Comparison of ENCODE assay signal across 8 cellular contexts in genomic region chr12:13097526-13097925, GRCh38. TPM values are rescaled to one million over a fixed set of nuclear protein-coding genes. Genes with fewer than 3 reads are reported as not detected.
DNase-seq lines count a peak whose midpoint lies in the region; ATAC-seq and TF ChIP-seq lines count a peak whose summit lies in the region.

No MANE protein-coding gene starts in this region.

- intact Hi-C loops in esophagus muscularis mucosa (cut with DNase I), result loop anchor here (5.0 to 10.0 kb wide), 4 partner anchors 95 to 183 kb away; partner anchors contain the start of genes EMP1 and HEBP1
- intact Hi-C loops in prostate gland (cut with DNase I), result loop anchor here (10.0 kb wide), 2 partner anchors 183 to 313 kb away; partner anchors contain the start of gene APOLD1

- H3F3A ChIP-seq in DOHH2 (ENCODE audit: control insufficient read depth, insufficient read depth), result peaks cover 32% of the 10 kb centered on the region

- H3K4me3 ChIP-seq in DOHH2 (ENCODE audit: low read length) (peak overlapping the region; percentile 53), esophagus muscularis mucosa (peak overlapping the region; percentile 32 to 48 (median 36)), prostate gland (peak overlapping the region in 1 of 2 donors; percentile 0)

- DNase-seq in OCI-M1 (lab: John Stamatoyannopoulos, UW) (peak; percentile 56), esophagus muscularis mucosa (ENCODE audit: extremely low spot score) (peak; percentile 91), prostate gland (ENCODE audit: low spot score) (no peak), mesenteric fat pad (ENCODE audit: low spot score) (no peak), NCI-H446 treated with DMSO at 0.1 percent for 48 hours (lab: John Stamatoyannopoulos, UW) (no peak)

- peak overlapping the region; percentile 82 for H3K4me2 ChIP-seq in DOHH2 (ENCODE audit: low read length)

- no peak for ATAC-seq in HG03354 (IDR thresholded peaks at IDR 0.05; ENCODE audit: poor library complexity, severe bottlenecking, unreplicated experiment)
- ATAC-seq in GM21737 (IDR thresholded peaks at IDR 0.05; ENCODE audit: unreplicated experiment), result no peak

- no peak for TF ChIP-seq EP300 in esophagus muscularis mucosa (IDR thresholded peaks at IDR 0.05)

- no peak overlapping the region for H3K27ac ChIP-seq in DOHH2 (ENCODE audit: low read depth, low read length)
- peak overlapping the region; percentile 78 to 93 (median 87) for H3K27ac ChIP-seq in esophagus muscularis mucosa (replicated peaks in 1 of 4)
- peak overlapping the region; percentile 43 to 51 for H3K27ac ChIP-seq in prostate gland

- TF ChIP-seq POLR2A in esophagus muscularis mucosa (IDR thresholded peaks at IDR 0.05; ENCODE audit: low read depth) (no peak), prostate gland (IDR thresholded peaks at IDR 0.05) (no peak)

- H3K9me3 ChIP-seq in DOHH2 (ENCODE audit: control insufficient read depth, insufficient read depth, low read length), result no peaks in the 10 kb centered on the region
- H3K9me3 ChIP-seq in esophagus muscularis mucosa, result no peaks in the 10 kb centered on the region
- H3K9me3 ChIP-seq in prostate gland, result no peaks in the 10 kb centered on the region

- no peaks in the 10 kb centered on the region for H3K27me3 ChIP-seq in DOHH2 (ENCODE audit: control insufficient read depth, low read length)
- H3K27me3 ChIP-seq in esophagus muscularis mucosa, result no peaks in the 10 kb centered on the region
- no peaks in the 10 kb centered on the region for H3K27me3 ChIP-seq in prostate gland (replicated peaks; ENCODE audit: insufficient read depth)

- H3K79me2 ChIP-seq in DOHH2 (ENCODE audit: control insufficient read depth, low read length), result no peaks in the 10 kb centered on the region

- no peaks in the 10 kb centered on the region for H4K20me1 ChIP-seq in DOHH2 (ENCODE audit: control insufficient read depth, insufficient read depth, low read depth, low read length)

- H3K9me2 ChIP-seq in DOHH2 (replicated peaks; ENCODE audit: control insufficient read depth, low read length), result no peaks in the 10 kb centered on the region

- H3K36me3 ChIP-seq in DOHH2 (ENCODE audit: control insufficient read depth, low read length) (no peaks in the 10 kb centered on the region), esophagus muscularis mucosa (no peaks in the 10 kb centered on the region), prostate gland (no peaks in the 10 kb centered on the region)

- peaks cover 52% of the 10 kb centered on the region for H3K4me1 ChIP-seq in DOHH2 (ENCODE audit: control insufficient read depth, low read length)
- peaks cover 45 to 71% (median 59%) of the 10 kb centered on the region in 4 donors for H3K4me1 ChIP-seq in esophagus muscularis mucosa
- peaks cover 17% of the 10 kb centered on the region for H3K4me1 ChIP-seq in prostate gland (replicated peaks)

- 57% methylated on average over 6 of the region's 6 CpGs for WGBS in esophagus muscularis mucosa
- 33% methylated on average over 6 of the region's 6 CpGs for WGBS in prostate gland

- no peak for TF ChIP-seq CTCF in DOHH2 (IDR thresholded peaks at IDR 0.05; ENCODE audit: low read depth, low read length, poor library complexity, severe bottlenecking)
- TF ChIP-seq CTCF in esophagus muscularis mucosa (IDR thresholded peaks at IDR 0.05), result no peak
- no peak for TF ChIP-seq CTCF in prostate gland (IDR thresholded peaks at IDR 0.05)

RNA-seq across cellular contexts. Expression of gene GSG1, which starts 5.9 kb away (rescaled TPM):
- total RNA-seq in esophagus muscularis mucosa, result not detected
- 10 to 100 TPM in 1 of 2 donors, not detected in 1; 21.2 TPM for total RNA-seq in prostate gland
- total RNA-seq in mesenteric fat pad, result not detected

RNA-seq across cellular contexts. Expression of gene FAM234B, which starts 53.3 kb away (rescaled TPM):
- total RNA-seq in esophagus muscularis mucosa, result 1 to 10 TPM; 1.2 to 6.7 (median 5.0) TPM
- total RNA-seq in prostate gland, result 10 to 100 TPM; 14.7 to 24.3 TPM
- total RNA-seq in mesenteric fat pad, result 8.0 TPM

Comparison
In these comparisons a context has a peak if more than half of its experiments do, and no peak if none do; other contexts are left out.
1. DNase-seq: peak in OCI-M1 (single experiment) and esophagus muscularis mucosa (single experiment); none in prostate gland (single experiment), mesenteric fat pad (single experiment) and NCI-H446 treated with DMSO at 0.1 percent for 48 hours (single experiment).